20 cellular contexts compared by ENCODE assay signal in genomic region chr5:129716235-129717030, GRCh38. TPM values are rescaled to one million over a fixed set of nuclear protein-coding genes. Genes with fewer than 3 reads are reported as not detected.
"Had no signal": no experiment of that assay in that cellular context is flagged by ENCODE, and none has a peak within 500 bp of the region (broad histone marks: within the 10 kb centered on the region; RNA-seq: fewer than 3 reads in every experiment).

No MANE protein-coding gene starts in this region.

- H3K36me3 ChIP-seq: heart left ventricle, pancreas, stomach, thoracic aorta had no signal

- H3K4me1 ChIP-seq: heart left ventricle, pancreas, stomach had no signal

- H3K9me3 ChIP-seq: heart left ventricle, pancreas, stomach, thoracic aorta had no signal

- H3K27ac ChIP-seq: heart left ventricle, pancreas, stomach, thoracic aorta had no signal

- H3K4me3 ChIP-seq: heart left ventricle, pancreas, stomach, thoracic aorta had no signal

- H3K27me3 ChIP-seq: heart left ventricle, pancreas, stomach had no signal

- DNase-seq: activated B cell treated with CpG ODN at 0.5 μM for 24 hours; activated CD4-positive, alpha-beta T cell treated with anti-CD3 and anti-CD28 coated beads, Interleukin-2, amount 50 U/mL, for 1 hour; activated naive CD4-positive, alpha-beta T cell treated with Interleukin-2 at 50 U/mL for 16 hours; activated T-cell treated with anti-CD3 and anti-CD28 coated beads for 4 hours; aorta; erythroblast; heart left ventricle; left colon; naive B cell; pancreas; stimulated activated CD4-positive, alpha-beta T cell treated with anti-CD3 and anti-CD28 coated beads, Interleukin-12 subunit alpha, Interleukin-12 subunit beta, amount 100 ng/mL, for 4 hours; stimulated activated CD4-positive, alpha-beta T cell treated with anti-CD3 and anti-CD28 coated beads, Interleukin-2, amount 100 ng/mL, for 24 hours; stomach; T-helper 2 cell had no signal

RNA-seq across cellular contexts. Expression of gene MINAR2, which starts 31.5 kb away (rescaled TPM):
- total RNA-seq: activated B cell treated with CpG ODN at 0.5 μM for 24 hours, aorta, cardiac septum, frontal cortex, heart left ventricle, left colon, lung microvascular endothelial cell, mononuclear cell, pancreas, stomach, ureter had no signal
- polyA plus RNA-seq: aorta, heart left ventricle, pancreas, stomach had no signal
